ENCODE assay signal across 28 cellular contexts in the genomic region with DNA sequence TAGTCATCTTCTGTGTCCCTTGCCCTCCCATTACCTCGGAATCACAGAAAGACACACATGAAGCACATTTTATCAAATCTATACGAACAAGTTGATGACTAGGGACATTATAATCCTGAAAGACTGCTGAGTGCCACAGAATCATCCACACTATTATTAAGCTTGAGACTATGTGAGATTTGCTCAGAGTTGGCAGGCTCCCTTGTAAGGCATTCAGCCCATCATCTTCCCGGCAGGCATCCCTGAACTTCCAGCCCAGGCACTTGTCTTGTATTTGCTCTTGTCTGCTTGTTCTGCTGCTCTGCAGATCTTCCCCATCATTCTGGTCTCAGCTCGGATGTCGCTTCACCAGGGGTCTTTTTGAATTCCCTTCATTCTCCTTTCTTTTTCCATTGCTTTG.
"Had no signal": no experiment of that assay in that cellular context is flagged by ENCODE, and none has a peak within 500 bp of the region (broad histone marks: within the 10 kb centered on the region; RNA-seq: fewer than 3 reads in every experiment).

No MANE protein-coding gene starts in this region.

- ATAC-seq: gastrocnemius medialis; left colon; psoas muscle; stimulated activated naive CD8-positive, alpha-beta T cell treated with anti-CD3 and anti-CD28 coated beads, Interleukin-15, amount 100 ng/mL, for 72 hours; T-helper 17 cell had no signal

- DNase-seq: activated CD4-positive, alpha-beta memory T cell treated with anti-CD3 and anti-CD28 coated beads, Interleukin-2, amount 10 ng/mL, durations not matched to agents 7 days and 5 days; activated CD4-positive, alpha-beta T cell treated with anti-CD3 and anti-CD28 coated beads, Interleukin-2, amount 10 ng/mL, durations not matched to agents 24 days and 14 days; activated CD4-positive, CD25-positive, alpha-beta regulatory T cell treated with anti-CD3 and anti-CD28 coated beads, Interleukin-2, amount 50 U/mL, for 72 hours; activated CD8-positive, alpha-beta memory T cell treated with anti-CD3 and anti-CD28 coated beads, Interleukin-2, amount 50 U/mL, for 48 hours; activated gamma-delta T cell; activated naive CD4-positive, alpha-beta T cell treated with anti-CD3 and anti-CD28 coated beads, Interleukin-2, amount 50 U/mL, for 16 hours; activated T-cell treated with anti-CD3 and anti-CD28 coated beads, Interleukin-2, amount 50 U/mL, for 24 hours; amniotic stem cell; caudate nucleus; gastrocnemius medialis; glutamatergic neuron; immature natural killer cell; kidney; left colon; mammary epithelial cell; naive B cell; nephron progenitor cell; nucleus accumbens; pancreas; psoas muscle; spleen; stimulated activated naive CD8-positive, alpha-beta T cell treated with anti-CD3 and anti-CD28 coated beads, Interleukin-15, amount 100 ng/mL, for 72 hours; substantia nigra; T-helper 17 cell; T1000; WERI-Rb-1 had no signal

- H3K27ac ChIP-seq: epithelial cell of prostate, gastrocnemius medialis, pancreas, psoas muscle, spleen, WERI-Rb-1 had no signal

- H3K4me3 ChIP-seq: gastrocnemius medialis, pancreas, psoas muscle, spleen, vagina had no signal
